8 cellular contexts compared by ENCODE assay signal in genomic region chr7:107660381-107661080, GRCh38. TPM values are rescaled to one million over a fixed set of nuclear protein-coding genes. Genes with fewer than 3 reads are reported as not detected.
DNase-seq lines count a peak whose midpoint lies in the region; ATAC-seq and TF ChIP-seq lines count a peak whose summit lies in the region.

SLC26A4 (plus strand) TSS chr7:107660828; CDS start chr7:107661642, 814 bp downstream.

- ATAC-seq in CD4-positive, CD25-positive, alpha-beta regulatory T cell (ENCODE audit: low read depth in 2 of 2): no peak
- ATAC-seq in GM21737 (IDR thresholded peaks at IDR 0.05; ENCODE audit: unreplicated experiment): peak; percentile 39
- ATAC-seq in T-cell (replicated peaks in 1 of 4): peak in 2 of 4 experiments; percentile 9 to 27
- ATAC-seq in upper lobe of left lung (ENCODE audit: low FRiP score in 2 of 2): peak; percentile 28 to 39
- no peak for ATAC-seq in GM21576 (IDR thresholded peaks at IDR 0.05; ENCODE audit: unreplicated experiment)

- no peaks in the 10 kb centered on the region for H3K9me3 ChIP-seq in CD4-positive, CD25-positive, alpha-beta regulatory T cell (ENCODE audit: control insufficient read depth in 2 of 2, low read length in 2 of 2)
- H3K9me3 ChIP-seq in muscle layer of colon (ENCODE audit: low read length): no peaks in the 10 kb centered on the region
- no peaks in the 10 kb centered on the region for H3K9me3 ChIP-seq in upper lobe of left lung

- no peak for TF ChIP-seq CTCF in upper lobe of left lung (IDR thresholded peaks at IDR 0.05)

- peaks cover 27% of the 10 kb centered on the region for H3K4me1 ChIP-seq in CD4-positive, CD25-positive, alpha-beta regulatory T cell (ENCODE audit: control insufficient read depth, insufficient read depth, low read length, poor library complexity, severe bottlenecking)
- H3K4me1 ChIP-seq in muscle layer of colon (ENCODE audit: insufficient read depth, low read length) (peaks cover 4% of the 10 kb centered on the region), upper lobe of left lung (peaks cover 17 to 20% (median 19%) of the 10 kb centered on the region in 4 donors)

- H3K36me3 ChIP-seq in CD4-positive, CD25-positive, alpha-beta regulatory T cell (ENCODE audit: control insufficient read depth, insufficient read depth, low read length): no peaks in the 10 kb centered on the region
- no peaks in the 10 kb centered on the region for H3K36me3 ChIP-seq in muscle layer of colon (ENCODE audit: insufficient read depth, low read length)
- H3K36me3 ChIP-seq in upper lobe of left lung: no peaks in the 10 kb centered on the region

- peak in 2 of 3 donors; percentile 14 to 50 for DNase-seq in CD4-positive, CD25-positive, alpha-beta regulatory T cell
- peak in 2 of 34 experiments; percentile 3 for DNase-seq in T-cell
- DNase-seq in ecto neural progenitor cell (ENCODE audit: low spot score): peak; percentile 54
- peak in 1 of 2 donors; percentile 81 for DNase-seq in upper lobe of left lung
- no peak for DNase-seq in HEK293T (ENCODE audit: extremely low spot score)

- H3K4me3 ChIP-seq in CD4-positive, CD25-positive, alpha-beta regulatory T cell (ENCODE audit: low read depth, low read length): peak within 1 kb of the TSS; percentile 27
- H3K4me3 ChIP-seq in muscle layer of colon (ENCODE audit: low read depth in 1 of 2, low read length in 2 of 2): peak within 1 kb of the TSS; percentile 61 to 71
- peak within 1 kb of the TSS; percentile 16 to 58 (median 44) for H3K4me3 ChIP-seq in upper lobe of left lung

- peak within 1 kb of the TSS in 2 of 3 donors; percentile 32 to 63 for H3K27ac Mint-ChIP-seq in CD4-positive, CD25-positive, alpha-beta regulatory T cell
- H3K27ac Mint-ChIP-seq in T-cell: no peak within 1 kb of the TSS

- no peak within 1 kb of the TSS for H3K9ac ChIP-seq in muscle layer of colon (ENCODE audit: low read length)

- H3K27me3 Mint-ChIP-seq in CD4-positive, CD25-positive, alpha-beta regulatory T cell: peaks cover 77% of the 10 kb centered on the region
- peaks cover 31 to 57% of the 10 kb centered on the region in 2 donors for H3K27me3 Mint-ChIP-seq in T-cell

- peaks cover 9 to 24% (median 18%) of the 10 kb centered on the region in 4 donors for H3K4me1 Mint-ChIP-seq in CD4-positive, CD25-positive, alpha-beta regulatory T cell
- H3K4me1 Mint-ChIP-seq in T-cell: peaks cover 16 to 26% (median 17%) of the 10 kb centered on the region in 3 donors

- 8 to 10% methylated on average over 13 to 35 of the region's 37 CpGs for WGBS in upper lobe of left lung, 2 donors

- peak within 1 kb of the TSS; percentile 88 to 93 (median 92) for H3K4me3 Mint-ChIP-seq in CD4-positive, CD25-positive, alpha-beta regulatory T cell
- peak within 1 kb of the TSS; percentile 77 to 83 (median 83) for H3K4me3 Mint-ChIP-seq in T-cell

- peaks cover 32% of the 10 kb centered on the region for H3K27me3 ChIP-seq in CD4-positive, CD25-positive, alpha-beta regulatory T cell (ENCODE audit: control insufficient read depth, insufficient read depth, low read length)
- H3K27me3 ChIP-seq in muscle layer of colon (ENCODE audit: control insufficient read depth in 1 of 2, insufficient read depth in 2 of 2, low read length in 2 of 2): peaks cover 13 to 30% of the 10 kb centered on the region in 2 donors
- peaks cover 0 to 17% (median 10%) of the 10 kb centered on the region in 4 donors for H3K27me3 ChIP-seq in upper lobe of left lung

- TF ChIP-seq POLR2A in upper lobe of left lung (IDR thresholded peaks at IDR 0.05): no peak

- no peak for TF ChIP-seq EP300 in upper lobe of left lung (IDR thresholded peaks at IDR 0.05)

- no peak within 1 kb of the TSS for H3K27ac ChIP-seq in CD4-positive, CD25-positive, alpha-beta regulatory T cell (ENCODE audit: insufficient read depth, low read length, poor library complexity, severe bottlenecking)
- H3K27ac ChIP-seq in muscle layer of colon (ENCODE audit: low read depth, low read length): no peak within 1 kb of the TSS
- H3K27ac ChIP-seq in upper lobe of left lung: no peak within 1 kb of the TSS

- no peaks in the 10 kb centered on the region for H3K36me3 Mint-ChIP-seq in CD4-positive, CD25-positive, alpha-beta regulatory T cell
- H3K36me3 Mint-ChIP-seq in T-cell: no peaks in the 10 kb centered on the region

- CTCF ChIA-PET in T-cell (lab: Charles Lee) (no interaction called here), HEK293T (lab: Yijun Ruan, JAX) (no interaction called here)

- POLR2A ChIA-PET in T-cell (lab: Charles Lee) (interaction anchor here in 1 of 2 donors (0.6 kb wide), 1 partner anchor 21 kb away, joined by 4 read pairs; no protein-coding TSS in a partner anchor), HEK293T (lab: Yijun Ruan, JAX) (no interaction called here)

- peaks cover 0 to 2% (median 0%) of the 10 kb centered on the region in 7 donors for H3K9me3 Mint-ChIP-seq in CD4-positive, CD25-positive, alpha-beta regulatory T cell
- no peaks in the 10 kb centered on the region for H3K9me3 Mint-ChIP-seq in T-cell

TF ChIP-seq in HEK293T, 16 proteins besides CTCF, POLR2A, EP300 and RAD21:
- TF ChIP-seq L3MBTL2 (conservative IDR thresholded peaks at IDR 0.05) (no peak), NFRKB (IDR thresholded peaks at IDR 0.05) (no peak)

RNA-seq across cellular contexts. Expression of gene SLC26A4, which starts in this region (rescaled TPM):
- 0.10 TPM for total RNA-seq in CD4-positive, CD25-positive, alpha-beta regulatory T cell
- under 1 TPM in 2 of 4 donors, not detected in 2; 0.11 to 0.21 TPM for polyA plus RNA-seq in CD4-positive, CD25-positive, alpha-beta regulatory T cell
- total RNA-seq in T-cell: 1 to 10 TPM in 1 of 5 donors, under 1 TPM in 2, not detected in 2; 0.10 to 1.1 (median 0.60) TPM
- 1 to 10 TPM in 1 of 6 donors, under 1 TPM in 5; 0.11 to 1.0 (median 0.56) TPM for total RNA-seq in upper lobe of left lung

Comparison
In these comparisons a context has a peak if more than half of its experiments do, and no peak if none do; other contexts are left out.
1. Peak in DNase-seq and H3K4me3 ChIP-seq in CD4-positive, CD25-positive, alpha-beta regulatory T cell; RNA of the gene not detected or under 1 TPM.
2. ATAC-seq: peak in GM21737 (single experiment) and upper lobe of left lung (2 of 2); none in CD4-positive, CD25-positive, alpha-beta regulatory T cell (0 of 2) and GM21576 (single experiment).
3. H3K27ac Mint-ChIP-seq: peak in CD4-positive, CD25-positive, alpha-beta regulatory T cell (2 of 3); none in T-cell (0 of 2).
4. Peak in every context shown above with its lines, with median percentiles within 50 percentile points of each other: H3K4me3 ChIP-seq.